Comparison of ENCODE assay signal across 1 cellular context in the genomic region with DNA sequence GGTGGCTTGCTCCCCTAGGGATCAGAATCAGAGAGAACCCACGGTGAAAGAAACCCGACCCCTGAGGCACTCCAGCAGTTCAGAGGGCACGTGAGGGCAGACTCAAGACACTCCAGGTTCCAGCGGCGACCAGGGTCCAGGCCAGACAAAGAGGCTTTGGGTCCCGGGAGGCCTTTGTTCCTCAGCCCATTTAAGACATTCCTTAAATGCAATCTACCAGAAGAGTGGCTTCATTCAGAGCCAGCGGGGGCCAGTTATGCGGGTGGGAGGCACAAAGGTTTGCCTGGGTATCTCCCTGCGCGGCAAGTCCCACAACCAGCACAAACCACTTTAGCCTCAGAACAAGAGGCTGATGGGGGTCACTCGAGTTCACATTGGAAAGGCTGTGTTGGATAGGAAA.
TF ChIP-seq lines count a peak whose summit lies in the region.

No MANE protein-coding gene starts in this region.

TF ChIP-seq in WTC11, 78 proteins besides CTCF, POLR2A, EP300 and RAD21 (continued from another document):
- no peak for TF ChIP-seq AR (CRISPR knock-in tag; IDR thresholded peaks at IDR 0.05)
- TF ChIP-seq SP1 (CRISPR knock-in tag; conservative IDR thresholded peaks at IDR 0.05), result no peak
- TF ChIP-seq ZNF396 (CRISPR knock-in tag; IDR thresholded peaks at IDR 0.05; ENCODE audit: borderline replicate concordance), result no peak
- no peak for TF ChIP-seq ATF6 (CRISPR knock-in tag; IDR thresholded peaks at IDR 0.05)
- TF ChIP-seq SOX15 (CRISPR knock-in tag; IDR thresholded peaks at IDR 0.05), result no peak
- no peak for TF ChIP-seq FOXP4 (CRISPR knock-in tag; IDR thresholded peaks at IDR 0.05)
- TF ChIP-seq ELF4 (CRISPR knock-in tag; IDR thresholded peaks at IDR 0.05; ENCODE audit: low read depth), result no peak
- TF ChIP-seq SMAD4 (CRISPR knock-in tag; IDR thresholded peaks at IDR 0.05), result no peak
- TF ChIP-seq, protein P1, sequence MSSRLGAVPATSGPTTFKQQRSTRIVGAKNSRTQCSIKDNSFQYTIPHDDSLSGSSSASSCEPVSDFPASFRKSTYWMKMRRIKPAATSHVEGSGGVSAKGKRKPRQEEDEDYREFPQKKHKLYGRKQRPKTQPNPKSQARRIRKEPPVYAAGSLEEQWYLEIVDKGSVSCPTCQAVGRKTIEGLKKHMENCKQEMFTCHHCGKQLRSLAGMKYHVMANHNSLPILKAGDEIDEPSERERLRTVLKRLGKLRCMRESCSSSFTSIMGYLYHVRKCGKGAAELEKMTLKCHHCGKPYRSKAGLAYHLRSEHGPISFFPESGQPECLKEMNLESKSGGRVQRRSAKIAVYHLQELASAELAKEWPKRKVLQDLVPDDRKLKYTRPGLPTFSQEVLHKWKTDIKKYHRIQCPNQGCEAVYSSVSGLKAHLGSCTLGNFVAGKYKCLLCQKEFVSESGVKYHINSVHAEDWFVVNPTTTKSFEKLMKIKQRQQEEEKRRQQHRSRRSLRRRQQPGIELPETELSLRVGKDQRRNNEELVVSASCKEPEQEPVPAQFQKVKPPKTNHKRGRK (CRISPR knock-in tag; IDR thresholded peaks at IDR 0.05; ENCODE audit: borderline replicate concordance), result no peak
- no peak for TF ChIP-seq RORB (CRISPR knock-in tag; IDR thresholded peaks at IDR 0.05)
- no peak for TF ChIP-seq NFYB (CRISPR knock-in tag; conservative IDR thresholded peaks at IDR 0.05; ENCODE audit: low read depth)
